In the genomic region with DNA sequence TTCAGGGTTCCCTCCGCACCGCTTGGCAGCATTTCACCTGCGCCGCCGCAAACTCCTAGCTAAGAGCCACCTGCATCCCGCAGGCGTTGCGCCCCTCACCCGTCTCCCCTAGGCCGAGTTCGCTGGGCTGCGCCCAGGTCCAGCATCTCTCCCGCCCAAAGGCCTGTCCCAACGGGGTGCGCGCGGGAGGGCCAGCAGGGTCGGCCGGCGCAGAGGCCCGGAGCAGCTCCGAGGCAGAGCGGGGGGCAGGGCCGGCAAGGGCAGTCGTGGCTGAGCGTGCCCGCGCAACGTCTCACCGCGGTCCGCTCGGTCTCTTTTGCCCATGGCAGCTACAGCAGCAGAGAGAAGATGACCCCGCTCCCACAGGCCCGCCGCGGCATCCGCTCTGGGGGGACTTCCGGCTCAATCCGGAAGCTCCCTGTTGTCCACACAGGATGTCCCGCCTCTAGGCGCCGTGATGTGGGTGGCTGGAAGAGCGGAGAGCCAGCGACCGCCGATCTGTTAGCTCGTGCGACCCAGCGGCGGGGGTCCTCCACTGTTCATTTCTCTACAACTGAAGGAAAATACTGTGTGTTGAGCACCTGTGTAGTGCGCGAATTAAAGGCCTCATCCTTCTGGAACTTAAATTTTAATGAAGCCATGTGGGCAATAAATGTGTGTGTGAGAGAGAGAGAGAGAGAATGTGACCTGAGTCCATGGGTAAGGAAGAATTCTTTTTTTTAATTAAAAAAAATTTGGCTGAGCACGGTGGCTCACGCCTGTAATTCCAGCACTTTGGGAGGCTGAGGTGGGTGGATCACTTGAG, we compare ENCODE assay signal across 1 cellular context.
TF ChIP-seq lines count a peak whose summit lies in the region.

A gene (minus strand): TSS at position 387 of the 805 bp plus-strand sequence. CDS start 63 bp downstream, at position 324.

TF ChIP-seq in K562, 482 proteins besides CTCF, POLR2A, EP300 and RAD21 (continued from another document and continues in another):
- TF ChIP-seq, protein P1, sequence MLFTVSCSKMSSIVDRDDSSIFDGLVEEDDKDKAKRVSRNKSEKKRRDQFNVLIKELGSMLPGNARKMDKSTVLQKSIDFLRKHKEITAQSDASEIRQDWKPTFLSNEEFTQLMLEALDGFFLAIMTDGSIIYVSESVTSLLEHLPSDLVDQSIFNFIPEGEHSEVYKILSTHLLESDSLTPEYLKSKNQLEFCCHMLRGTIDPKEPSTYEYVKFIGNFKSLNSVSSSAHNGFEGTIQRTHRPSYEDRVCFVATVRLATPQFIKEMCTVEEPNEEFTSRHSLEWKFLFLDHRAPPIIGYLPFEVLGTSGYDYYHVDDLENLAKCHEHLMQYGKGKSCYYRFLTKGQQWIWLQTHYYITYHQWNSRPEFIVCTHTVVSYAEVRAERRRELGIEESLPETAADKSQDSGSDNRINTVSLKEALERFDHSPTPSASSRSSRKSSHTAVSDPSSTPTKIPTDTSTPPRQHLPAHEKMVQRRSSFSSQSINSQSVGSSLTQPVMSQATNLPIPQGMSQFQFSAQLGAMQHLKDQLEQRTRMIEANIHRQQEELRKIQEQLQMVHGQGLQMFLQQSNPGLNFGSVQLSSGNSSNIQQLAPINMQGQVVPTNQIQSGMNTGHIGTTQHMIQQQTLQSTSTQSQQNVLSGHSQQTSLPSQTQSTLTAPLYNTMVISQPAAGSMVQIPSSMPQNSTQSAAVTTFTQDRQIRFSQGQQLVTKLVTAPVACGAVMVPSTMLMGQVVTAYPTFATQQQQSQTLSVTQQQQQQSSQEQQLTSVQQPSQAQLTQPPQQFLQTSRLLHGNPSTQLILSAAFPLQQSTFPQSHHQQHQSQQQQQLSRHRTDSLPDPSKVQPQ (CRISPR knock-in tag; IDR thresholded peaks at IDR 0.05; ENCODE audit: borderline replicate concordance), result no peak
- TF ChIP-seq, protein P2, sequence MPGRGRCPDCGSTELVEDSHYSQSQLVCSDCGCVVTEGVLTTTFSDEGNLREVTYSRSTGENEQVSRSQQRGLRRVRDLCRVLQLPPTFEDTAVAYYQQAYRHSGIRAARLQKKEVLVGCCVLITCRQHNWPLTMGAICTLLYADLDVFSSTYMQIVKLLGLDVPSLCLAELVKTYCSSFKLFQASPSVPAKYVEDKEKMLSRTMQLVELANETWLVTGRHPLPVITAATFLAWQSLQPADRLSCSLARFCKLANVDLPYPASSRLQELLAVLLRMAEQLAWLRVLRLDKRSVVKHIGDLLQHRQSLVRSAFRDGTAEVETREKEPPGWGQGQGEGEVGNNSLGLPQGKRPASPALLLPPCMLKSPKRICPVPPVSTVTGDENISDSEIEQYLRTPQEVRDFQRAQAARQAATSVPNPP (IDR thresholded peaks at IDR 0.05; ENCODE audit: borderline replicate concordance, insufficient read depth, insufficient read length), result no peak
- TF ChIP-seq CEBPG (CRISPR knock-in tag; IDR thresholded peaks at IDR 0.05) (no peak), CEBPG (tag; conservative IDR thresholded peaks at IDR 0.05 in 1 of 2, IDR thresholded peaks at IDR 0.05 in 1 of 2) (no peak), ZNF133 (CRISPR knock-in tag; IDR thresholded peaks at IDR 0.05) (no peak), TAF1 (IDR thresholded peaks at IDR 0.05; ENCODE audit: control insufficient read depth, extremely low read depth, insufficient read depth, low read length, severe bottlenecking) (peak; percentile 91), PHF21A (IDR thresholded peaks at IDR 0.05; ENCODE audit: borderline replicate concordance, low read depth) (no peak), GABPB1 (CRISPR knock-in tag; IDR thresholded peaks at IDR 0.05) (peak; percentile 93), MECOM (CRISPR knock-in tag; IDR thresholded peaks at IDR 0.05) (no peak), FOXM1 (IDR thresholded peaks at IDR 0.05; ENCODE audit: low read depth) (no peak), FOXM1 (CRISPR knock-in tag; IDR thresholded peaks at IDR 0.05; ENCODE audit: low read depth) (0 out of 2 replicates have a peak, but pooled peaks have one; percentile 59), SRSF9 (IDR thresholded peaks at IDR 0.05; ENCODE audit: borderline replicate concordance, low read depth, low read length) (no peak), ZC3H4 (CRISPR knock-in tag; IDR thresholded peaks at IDR 0.05; ENCODE audit: borderline replicate concordance) (no peak), MEF2D (tag; conservative IDR thresholded peaks at IDR 0.05; ENCODE audit: low read depth) (no peak), CHD1 (IDR thresholded peaks at IDR 0.05; ENCODE audit: low read length) (no peak), MTA1 (IDR thresholded peaks at IDR 0.05; ENCODE audit: borderline replicate concordance) (no peak), SRSF1 (IDR thresholded peaks at IDR 0.05; ENCODE audit: low read depth, low read length) (no peak), ZNF347 (CRISPR knock-in tag; IDR thresholded peaks at IDR 0.05; ENCODE audit: low read depth) (no peak), FOXP1 (CRISPR knock-in tag; IDR thresholded peaks at IDR 0.05) (peak; percentile 73), NELFE (IDR thresholded peaks at IDR 0.05; ENCODE audit: insufficient read depth, insufficient read length) (no peak), CHCHD3 (CRISPR knock-in tag; IDR thresholded peaks at IDR 0.05) (no peak), RFX7 (CRISPR knock-in tag; IDR thresholded peaks at IDR 0.05) (no peak), ZNF146 (CRISPR knock-in tag; IDR thresholded peaks at IDR 0.05; ENCODE audit: unreplicated experiment) (no peak), LCOR (CRISPR knock-in tag; IDR thresholded peaks at IDR 0.05) (no peak), TSC22D4 (tag; IDR thresholded peaks at IDR 0.05) (no peak), ZNF124 (CRISPR knock-in tag; IDR thresholded peaks at IDR 0.05) (no peak), HMGN3 (IDR thresholded peaks at IDR 0.05; ENCODE audit: borderline replicate concordance, extremely low read depth, insufficient read length, low read depth, low read length) (peak; percentile 22), ZNF76 (CRISPR knock-in tag; IDR thresholded peaks at IDR 0.05; ENCODE audit: borderline replicate concordance) (no peak), MIER1 (IDR thresholded peaks at IDR 0.05; ENCODE audit: low read depth) (no peak), BACH1 (tag; IDR thresholded peaks at IDR 0.05) (no peak), SNRNP70 (optimal IDR thresholded peaks at IDR 0.05; ENCODE audit: low read depth, low read length) (no peak), DMBX1 (CRISPR knock-in tag; IDR thresholded peaks at IDR 0.05; ENCODE audit: borderline replicate concordance) (no peak), ZFP1 (CRISPR knock-in tag; IDR thresholded peaks at IDR 0.05) (no peak), ESRRB (CRISPR knock-in tag; IDR thresholded peaks at IDR 0.05; ENCODE audit: borderline replicate concordance) (no peak), PHB (CRISPR knock-in tag; IDR thresholded peaks at IDR 0.05) (no peak), ZFP36 (IDR thresholded peaks at IDR 0.05; ENCODE audit: low read depth, low read length, partially characterized antibody) (no peak), ARID2 (IDR thresholded peaks at IDR 0.05) (no peak)
- TF ChIP-seq, protein P3, sequence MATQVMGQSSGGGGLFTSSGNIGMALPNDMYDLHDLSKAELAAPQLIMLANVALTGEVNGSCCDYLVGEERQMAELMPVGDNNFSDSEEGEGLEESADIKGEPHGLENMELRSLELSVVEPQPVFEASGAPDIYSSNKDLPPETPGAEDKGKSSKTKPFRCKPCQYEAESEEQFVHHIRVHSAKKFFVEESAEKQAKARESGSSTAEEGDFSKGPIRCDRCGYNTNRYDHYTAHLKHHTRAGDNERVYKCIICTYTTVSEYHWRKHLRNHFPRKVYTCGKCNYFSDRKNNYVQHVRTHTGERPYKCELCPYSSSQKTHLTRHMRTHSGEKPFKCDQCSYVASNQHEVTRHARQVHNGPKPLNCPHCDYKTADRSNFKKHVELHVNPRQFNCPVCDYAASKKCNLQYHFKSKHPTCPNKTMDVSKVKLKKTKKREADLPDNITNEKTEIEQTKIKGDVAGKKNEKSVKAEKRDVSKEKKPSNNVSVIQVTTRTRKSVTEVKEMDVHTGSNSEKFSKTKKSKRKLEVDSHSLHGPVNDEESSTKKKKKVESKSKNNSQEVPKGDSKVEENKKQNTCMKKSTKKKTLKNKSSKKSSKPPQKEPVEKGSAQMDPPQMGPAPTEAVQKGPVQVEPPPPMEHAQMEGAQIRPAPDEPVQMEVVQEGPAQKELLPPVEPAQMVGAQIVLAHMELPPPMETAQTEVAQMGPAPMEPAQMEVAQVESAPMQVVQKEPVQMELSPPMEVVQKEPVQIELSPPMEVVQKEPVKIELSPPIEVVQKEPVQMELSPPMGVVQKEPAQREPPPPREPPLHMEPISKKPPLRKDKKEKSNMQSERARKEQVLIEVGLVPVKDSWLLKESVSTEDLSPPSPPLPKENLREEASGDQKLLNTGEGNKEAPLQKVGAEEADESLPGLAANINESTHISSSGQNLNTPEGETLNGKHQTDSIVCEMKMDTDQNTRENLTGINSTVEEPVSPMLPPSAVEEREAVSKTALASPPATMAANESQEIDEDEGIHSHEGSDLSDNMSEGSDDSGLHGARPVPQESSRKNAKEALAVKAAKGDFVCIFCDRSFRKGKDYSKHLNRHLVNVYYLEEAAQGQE (CRISPR knock-in tag; IDR thresholded peaks at IDR 0.05; ENCODE audit: low read depth), result no peak
- TF ChIP-seq, protein P4, sequence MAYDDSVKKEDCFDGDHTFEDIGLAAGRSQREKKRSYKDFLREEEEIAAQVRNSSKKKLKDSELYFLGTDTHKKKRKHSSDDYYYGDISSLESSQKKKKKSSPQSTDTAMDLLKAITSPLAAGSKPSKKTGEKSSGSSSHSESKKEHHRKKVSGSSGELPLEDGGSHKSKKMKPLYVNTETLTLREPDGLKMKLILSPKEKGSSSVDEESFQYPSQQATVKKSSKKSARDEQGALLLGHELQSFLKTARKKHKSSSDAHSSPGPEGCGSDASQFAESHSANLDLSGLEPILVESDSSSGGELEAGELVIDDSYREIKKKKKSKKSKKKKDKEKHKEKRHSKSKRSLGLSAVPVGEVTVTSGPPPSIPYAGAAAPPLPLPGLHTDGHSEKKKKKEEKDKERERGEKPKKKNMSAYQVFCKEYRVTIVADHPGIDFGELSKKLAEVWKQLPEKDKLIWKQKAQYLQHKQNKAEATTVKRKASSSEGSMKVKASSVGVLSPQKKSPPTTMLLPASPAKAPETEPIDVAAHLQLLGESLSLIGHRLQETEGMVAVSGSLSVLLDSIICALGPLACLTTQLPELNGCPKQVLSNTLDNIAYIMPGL (CRISPR knock-in tag; IDR thresholded peaks at IDR 0.05), result peak; percentile 55; the same call in 1 of the 2 replicates
- TF ChIP-seq, protein P5, sequence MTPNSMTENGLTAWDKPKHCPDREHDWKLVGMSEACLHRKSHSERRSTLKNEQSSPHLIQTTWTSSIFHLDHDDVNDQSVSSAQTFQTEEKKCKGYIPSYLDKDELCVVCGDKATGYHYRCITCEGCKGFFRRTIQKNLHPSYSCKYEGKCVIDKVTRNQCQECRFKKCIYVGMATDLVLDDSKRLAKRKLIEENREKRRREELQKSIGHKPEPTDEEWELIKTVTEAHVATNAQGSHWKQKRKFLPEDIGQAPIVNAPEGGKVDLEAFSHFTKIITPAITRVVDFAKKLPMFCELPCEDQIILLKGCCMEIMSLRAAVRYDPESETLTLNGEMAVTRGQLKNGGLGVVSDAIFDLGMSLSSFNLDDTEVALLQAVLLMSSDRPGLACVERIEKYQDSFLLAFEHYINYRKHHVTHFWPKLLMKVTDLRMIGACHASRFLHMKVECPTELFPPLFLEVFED (CRISPR knock-in tag; conservative IDR thresholded peaks at IDR 0.05), result no peak
- TF ChIP-seq, protein P6, sequence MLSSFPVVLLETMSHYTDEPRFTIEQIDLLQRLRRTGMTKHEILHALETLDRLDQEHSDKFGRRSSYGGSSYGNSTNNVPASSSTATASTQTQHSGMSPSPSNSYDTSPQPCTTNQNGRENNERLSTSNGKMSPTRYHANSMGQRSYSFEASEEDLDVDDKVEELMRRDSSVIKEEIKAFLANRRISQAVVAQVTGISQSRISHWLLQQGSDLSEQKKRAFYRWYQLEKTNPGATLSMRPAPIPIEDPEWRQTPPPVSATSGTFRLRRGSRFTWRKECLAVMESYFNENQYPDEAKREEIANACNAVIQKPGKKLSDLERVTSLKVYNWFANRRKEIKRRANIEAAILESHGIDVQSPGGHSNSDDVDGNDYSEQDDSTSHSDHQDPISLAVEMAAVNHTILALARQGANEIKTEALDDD (IDR thresholded peaks at IDR 0.05), result no peak
- TF ChIP-seq, protein P7, sequence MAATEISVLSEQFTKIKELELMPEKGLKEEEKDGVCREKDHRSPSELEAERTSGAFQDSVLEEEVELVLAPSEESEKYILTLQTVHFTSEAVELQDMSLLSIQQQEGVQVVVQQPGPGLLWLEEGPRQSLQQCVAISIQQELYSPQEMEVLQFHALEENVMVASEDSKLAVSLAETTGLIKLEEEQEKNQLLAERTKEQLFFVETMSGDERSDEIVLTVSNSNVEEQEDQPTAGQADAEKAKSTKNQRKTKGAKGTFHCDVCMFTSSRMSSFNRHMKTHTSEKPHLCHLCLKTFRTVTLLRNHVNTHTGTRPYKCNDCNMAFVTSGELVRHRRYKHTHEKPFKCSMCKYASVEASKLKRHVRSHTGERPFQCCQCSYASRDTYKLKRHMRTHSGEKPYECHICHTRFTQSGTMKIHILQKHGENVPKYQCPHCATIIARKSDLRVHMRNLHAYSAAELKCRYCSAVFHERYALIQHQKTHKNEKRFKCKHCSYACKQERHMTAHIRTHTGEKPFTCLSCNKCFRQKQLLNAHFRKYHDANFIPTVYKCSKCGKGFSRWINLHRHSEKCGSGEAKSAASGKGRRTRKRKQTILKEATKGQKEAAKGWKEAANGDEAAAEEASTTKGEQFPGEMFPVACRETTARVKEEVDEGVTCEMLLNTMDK (IDR thresholded peaks at IDR 0.05; ENCODE audit: borderline replicate concordance, insufficient read depth, low read depth, low read length, poor library complexity, severe bottlenecking), result no peak
- TF ChIP-seq, protein P8, sequence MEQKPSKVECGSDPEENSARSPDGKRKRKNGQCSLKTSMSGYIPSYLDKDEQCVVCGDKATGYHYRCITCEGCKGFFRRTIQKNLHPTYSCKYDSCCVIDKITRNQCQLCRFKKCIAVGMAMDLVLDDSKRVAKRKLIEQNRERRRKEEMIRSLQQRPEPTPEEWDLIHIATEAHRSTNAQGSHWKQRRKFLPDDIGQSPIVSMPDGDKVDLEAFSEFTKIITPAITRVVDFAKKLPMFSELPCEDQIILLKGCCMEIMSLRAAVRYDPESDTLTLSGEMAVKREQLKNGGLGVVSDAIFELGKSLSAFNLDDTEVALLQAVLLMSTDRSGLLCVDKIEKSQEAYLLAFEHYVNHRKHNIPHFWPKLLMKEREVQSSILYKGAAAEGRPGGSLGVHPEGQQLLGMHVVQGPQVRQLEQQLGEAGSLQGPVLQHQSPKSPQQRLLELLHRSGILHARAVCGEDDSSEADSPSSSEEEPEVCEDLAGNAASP (IDR thresholded peaks at IDR 0.05), result no peak
- TF ChIP-seq, protein P9, sequence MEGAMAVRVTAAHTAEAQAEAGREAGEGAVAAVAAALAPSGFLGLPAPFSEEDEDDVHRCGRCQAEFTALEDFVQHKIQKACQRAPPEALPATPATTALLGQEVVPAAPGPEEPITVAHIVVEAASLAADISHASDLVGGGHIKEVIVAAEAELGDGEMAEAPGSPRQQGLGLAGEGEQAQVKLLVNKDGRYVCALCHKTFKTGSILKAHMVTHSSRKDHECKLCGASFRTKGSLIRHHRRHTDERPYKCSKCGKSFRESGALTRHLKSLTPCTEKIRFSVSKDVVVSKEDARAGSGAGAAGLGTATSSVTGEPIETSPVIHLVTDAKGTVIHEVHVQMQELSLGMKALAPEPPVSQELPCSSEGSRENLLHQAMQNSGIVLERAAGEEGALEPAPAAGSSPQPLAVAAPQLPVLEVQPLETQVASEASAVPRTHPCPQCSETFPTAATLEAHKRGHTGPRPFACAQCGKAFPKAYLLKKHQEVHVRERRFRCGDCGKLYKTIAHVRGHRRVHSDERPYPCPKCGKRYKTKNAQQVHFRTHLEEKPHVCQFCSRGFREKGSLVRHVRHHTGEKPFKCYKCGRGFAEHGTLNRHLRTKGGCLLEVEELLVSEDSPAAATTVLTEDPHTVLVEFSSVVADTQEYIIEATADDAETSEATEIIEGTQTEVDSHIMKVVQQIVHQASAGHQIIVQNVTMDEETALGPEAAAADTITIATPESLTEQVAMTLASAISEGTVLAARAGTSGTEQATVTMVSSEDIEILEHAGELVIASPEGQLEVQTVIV (CRISPR knock-in tag; IDR thresholded peaks at IDR 0.05; ENCODE audit: borderline replicate concordance), result no peak
